In genomic region chr6:43515808-43516207, GRCh38 we compare ENCODE assay signal across 12 cellular contexts. TPM values are rescaled to one million over a fixed set of nuclear protein-coding genes. Genes with fewer than 3 reads are reported as not detected.
DNase-seq lines count a peak whose midpoint lies in the region; ATAC-seq, FAIRE-seq and TF ChIP-seq lines count a peak whose summit lies in the region.
"Had no signal": no experiment of that assay in that cellular context is flagged by ENCODE, and none has a peak within 500 bp of the region (broad histone marks: within the 10 kb centered on the region; RNA-seq: fewer than 3 reads in every experiment).

No MANE protein-coding gene starts in this region.

- TF ChIP-seq CTCF in WI38 (IDR thresholded peaks at IDR 0.05; ENCODE audit: low read depth, low read length) (no peak), keratinocyte (optimal IDR thresholded peaks at IDR 0.05 in 1 of 3, IDR thresholded peaks at IDR 0.05 in 1 of 3, conservative IDR thresholded peaks at IDR 0.05 in 1 of 3; ENCODE audit: extremely low read depth in 1 of 3, insufficient read depth in 2 of 3, low read length in 3 of 3) (no peak), suprapubic skin (IDR thresholded peaks at IDR 0.05) (no peak)

- peak overlapping the region; percentile 99 for H3K4me3 ChIP-seq in WI38 (ENCODE audit: low read depth, low read length)
- peak overlapping the region; percentile 75 to 89 (median 86) for H3K4me3 ChIP-seq in keratinocyte (ENCODE audit: control insufficient read depth in 2 of 3, extremely low read depth in 1 of 3, insufficient read depth in 2 of 3, low read depth in 1 of 3, low read length in 3 of 3)
- peak overlapping the region; percentile 93 for H3K4me3 ChIP-seq in suprapubic skin

- dilution Hi-C loops in keratinocyte (cut with MboI; ENCODE audit: extremely low pct_ligation_motif_present, low sequenced_read_pairs) = no loop called here

- TF ChIP-seq POLR2A in suprapubic skin (IDR thresholded peaks at IDR 0.05) = no peak

- H3K4me2 ChIP-seq in keratinocyte (ENCODE audit: control insufficient read depth, extremely low read depth, insufficient read depth, low read depth, low read length) = peak overlapping the region; percentile 98

- H3K9me3 ChIP-seq in keratinocyte (ENCODE audit: control insufficient read depth, low read depth, low read length) (no peaks in the 10 kb centered on the region), suprapubic skin (no peaks in the 10 kb centered on the region)

- H3K36me3 ChIP-seq in keratinocyte (ENCODE audit: control insufficient read depth in 2 of 2, extremely low read depth in 1 of 2, insufficient read depth in 2 of 2, low read length in 2 of 2) = peaks cover 33 to 55% of the 10 kb centered on the region in 2 experiments
- peaks cover 61% of the 10 kb centered on the region for H3K36me3 ChIP-seq in suprapubic skin

- peaks cover 8% of the 10 kb centered on the region for H3K9me1 ChIP-seq in keratinocyte (ENCODE audit: control insufficient read depth, extremely low read depth, insufficient read depth, low read length)

- H3K27ac ChIP-seq in keratinocyte (ENCODE audit: control insufficient read depth, insufficient read depth, low read length) (peak overlapping the region; percentile 92), suprapubic skin (peak overlapping the region; percentile 77)

- H3K4me1 ChIP-seq in keratinocyte (ENCODE audit: control insufficient read depth, extremely low read depth, insufficient read depth, low read length) (peaks cover 28% of the 10 kb centered on the region), suprapubic skin (peaks cover 52% of the 10 kb centered on the region)

- H3K79me2 ChIP-seq in keratinocyte (ENCODE audit: control insufficient read depth, insufficient read depth, low read length) = peaks cover 60% of the 10 kb centered on the region

- DNase-seq in DMS53 (lab: John Stamatoyannopoulos, UW) = peak; percentile 43
- DNase-seq in DMS53 treated with DMSO at 0.1 percent for 48 hours (lab: John Stamatoyannopoulos, UW; ENCODE audit: unreplicated experiment) = no peak
- no peak for DNase-seq in keratinocyte (ENCODE audit: low read depth, low spot score)
- DNase-seq in suprapubic skin (ENCODE audit: low spot score in 2 of 2) = no peak
- no peak for DNase-seq in AML-193 (lab: John Stamatoyannopoulos, UW)
- DNase-seq: Kasumi-1, occipital lobe had no signal

- no peak overlapping the region for H2AFZ ChIP-seq in keratinocyte (ENCODE audit: control insufficient read depth, low read length)

- no peaks in the 10 kb centered on the region for H3K27me3 ChIP-seq in keratinocyte (ENCODE audit: control insufficient read depth, extremely low read depth, insufficient read depth, low read length)
- no peaks in the 10 kb centered on the region for H3K27me3 ChIP-seq in suprapubic skin

- TF ChIP-seq EP300 in suprapubic skin (IDR thresholded peaks at IDR 0.05) = no peak

- peak overlapping the region; percentile 97 for H3K9ac ChIP-seq in keratinocyte (ENCODE audit: control insufficient read depth, extremely low read depth, insufficient read depth, low read length)

- no peak for ATAC-seq in GM21390 (IDR thresholded peaks at IDR 0.05; ENCODE audit: unreplicated experiment)
- ATAC-seq in HG03520 (IDR thresholded peaks at IDR 0.05; ENCODE audit: unreplicated experiment) = no peak

- FAIRE-seq in keratinocyte (lab: Jason Lieb, UNC) = no peak
- FAIRE-seq: A204.1, TTC549 had no signal

- 65% methylated on average over 9 of the region's 9 CpGs for WGBS in suprapubic skin

- H4K20me1 ChIP-seq in keratinocyte (ENCODE audit: control insufficient read depth, extremely low read depth, insufficient read depth, low read length) = peaks cover 8% of the 10 kb centered on the region

RNA-seq across cellular contexts. Expression of gene YIPF3, which starts 0.9 kb away (rescaled TPM):
- polyA plus RNA-seq in keratinocyte = 120 to 138 TPM (median 136 TPM) in 3 replicates
- 29.2 TPM for polyA plus RNA-seq in keratinocyte (2011; ENCODE audit: low read depth)
- 103 and 104 TPM in 2 replicates for polyA plus RNA-seq in keratinocyte (2011; cell fraction: cytosol; rRNA removed)
- 154 and 155 TPM in 2 replicates for polyA plus RNA-seq in keratinocyte (2011; cell fraction: nucleus; rRNA removed)
- polyA plus RNA-seq in keratinocyte (2012; ENCODE audit: low replicate concordance) = 63.0 and 89.2 TPM in 2 replicates
- polyA minus RNA-seq in keratinocyte = 142 to 213 TPM (median 144 TPM) in 3 replicates
- polyA minus RNA-seq in keratinocyte (2011; cell fraction: cytosol; rRNA and poly(A)+ RNA removed) = 90.5 TPM
- polyA minus RNA-seq in keratinocyte (2011; cell fraction: nucleus; rRNA and poly(A)+ RNA removed) = 57.6 and 64.5 TPM in 2 replicates
- total RNA-seq in suprapubic skin = 100 to 1,000 TPM in 1 of 4 donors, 10 to 100 TPM in 3; 69.8 to 115 (median 84.6) TPM

RNA-seq across cellular contexts. Expression of gene POLR1C, which starts 1.1 kb away (rescaled TPM):
- 99.6 to 121 TPM (median 119 TPM) in 3 replicates for polyA plus RNA-seq in keratinocyte
- polyA plus RNA-seq in keratinocyte (2011; ENCODE audit: low read depth) = 34.9 TPM
- polyA plus RNA-seq in keratinocyte (2011; cell fraction: cytosol; rRNA removed) = 69.9 and 106 TPM in 2 replicates
- polyA plus RNA-seq in keratinocyte (2011; cell fraction: nucleus; rRNA removed) = 155 and 201 TPM in 2 replicates
- polyA plus RNA-seq in keratinocyte (2012; ENCODE audit: low replicate concordance) = 90.8 and 119 TPM in 2 replicates
- 35.0 to 95.4 TPM (median 86.0 TPM) in 3 replicates for polyA minus RNA-seq in keratinocyte
- 38.0 TPM for polyA minus RNA-seq in keratinocyte (2011; cell fraction: cytosol; rRNA and poly(A)+ RNA removed)
- polyA minus RNA-seq in keratinocyte (2011; cell fraction: nucleus; rRNA and poly(A)+ RNA removed) = 28.9 and 53.4 TPM in 2 replicates
- 10 to 100 TPM; 31.1 to 44.7 (median 35.6) TPM for total RNA-seq in suprapubic skin

RNA-seq across cellular contexts. Expression of gene LRRC73, which starts 5.7 kb away (rescaled TPM):
- 0.16 to 0.40 TPM (median 0.18 TPM) in 3 replicates for polyA plus RNA-seq in keratinocyte
- polyA plus RNA-seq in keratinocyte (2011; ENCODE audit: low read depth) = 0.12 TPM
- polyA plus RNA-seq in keratinocyte (2011; cell fraction: cytosol; rRNA removed) = 0.22 and 0.55 TPM in 2 replicates
- polyA plus RNA-seq in keratinocyte (2011; cell fraction: nucleus; rRNA removed) = 0.27 and 0.49 TPM in 2 replicates
- polyA plus RNA-seq in keratinocyte (2012; ENCODE audit: low replicate concordance) = 0.35 and 0.49 TPM in 2 replicates
- 0.26 to 0.30 TPM in 2 of 3 replicates, not detected in the other for polyA minus RNA-seq in keratinocyte
- not detected for polyA minus RNA-seq in keratinocyte (2011; cell fraction: cytosol; rRNA and poly(A)+ RNA removed)
- not detected in 2 replicates for polyA minus RNA-seq in keratinocyte (2011; cell fraction: nucleus; rRNA and poly(A)+ RNA removed)
- under 1 TPM in 2 of 4 donors, not detected in 2; 0.34 to 0.42 TPM for total RNA-seq in suprapubic skin

RNA-seq across cellular contexts. Expression of gene TJAP1, which starts 38.4 kb away (rescaled TPM):
- 17.2 to 45.5 TPM (median 23.3 TPM) in 3 replicates for polyA plus RNA-seq in keratinocyte
- polyA plus RNA-seq in keratinocyte (2011; ENCODE audit: low read depth) = 41.6 TPM
- 14.3 and 25.4 TPM in 2 replicates for polyA plus RNA-seq in keratinocyte (2011; cell fraction: cytosol; rRNA removed)
- 78.8 and 84.0 TPM in 2 replicates for polyA plus RNA-seq in keratinocyte (2011; cell fraction: nucleus; rRNA removed)
- 12.6 and 28.6 TPM in 2 replicates for polyA plus RNA-seq in keratinocyte (2012; ENCODE audit: low replicate concordance)
- polyA minus RNA-seq in keratinocyte = 10.4 to 24.4 TPM (median 16.7 TPM) in 3 replicates
- polyA minus RNA-seq in keratinocyte (2011; cell fraction: cytosol; rRNA and poly(A)+ RNA removed) = 11.7 TPM
- polyA minus RNA-seq in keratinocyte (2011; cell fraction: nucleus; rRNA and poly(A)+ RNA removed) = 11.8 and 19.6 TPM in 2 replicates
- total RNA-seq in suprapubic skin = 10 to 100 TPM; 17.8 to 32.4 (median 30.6) TPM
